9 cellular contexts compared by ENCODE assay signal in genomic region chrX:65587616-65588526, GRCh38. TPM values are rescaled to one million over a fixed set of nuclear protein-coding genes. Genes with fewer than 3 reads are reported as not detected.
DNase-seq lines count a peak whose midpoint lies in the region; ATAC-seq, FAIRE-seq and TF ChIP-seq lines count a peak whose summit lies in the region.
"Had no signal": no experiment of that assay in that cellular context is flagged by ENCODE, and none has a peak within 500 bp of the region (broad histone marks: within the 10 kb centered on the region; RNA-seq: fewer than 3 reads in every experiment).

No MANE protein-coding gene starts in this region.

- no peaks in the 10 kb centered on the region for H3K79me2 ChIP-seq in SK-N-SH (ENCODE audit: insufficient read depth)

- CTCF ChIA-PET in SK-N-SH (lab: Yijun Ruan, JAX) = no interaction called here

- H3F3A ChIP-seq in SK-N-SH (replicated peaks; ENCODE audit: insufficient read depth) = no peaks in the 10 kb centered on the region

- 0 out of 4 replicates have a peak overlapping the region, but pooled peaks of 1 of the 2 experiments have one; percentile 12 for H3K4me3 ChIP-seq in SK-N-SH (ENCODE audit: low read depth in 2 of 2, low read length in 1 of 2)
- H3K4me3 ChIP-seq in fibroblast of villous mesenchyme (ENCODE audit: low read depth, low read length) = peak overlapping the region; percentile 12
- no peak overlapping the region for H3K4me3 ChIP-seq in psoas muscle

- TF ChIP-seq EP300 in SK-N-SH (IDR thresholded peaks at IDR 0.05; ENCODE audit: borderline replicate concordance in 1 of 2, low read depth in 1 of 2, low read length in 1 of 2) = no peak

- no peaks in the 10 kb centered on the region for H3K9me2 ChIP-seq in SK-N-SH

- TF ChIP-seq CTCF in SK-N-SH (IDR thresholded peaks at IDR 0.05) (no peak), fibroblast of villous mesenchyme (IDR thresholded peaks at IDR 0.05; ENCODE audit: insufficient read depth, low read depth, low read length) (no peak), psoas muscle (IDR thresholded peaks at IDR 0.05) (no peak), D721Med (IDR thresholded peaks at IDR 0.05; ENCODE audit: insufficient read depth, missing control alignments) (no peak)

- no peaks in the 10 kb centered on the region for H3K36me3 ChIP-seq in SK-N-SH (replicated peaks in 1 of 2; ENCODE audit: control insufficient read depth in 1 of 2, insufficient read depth in 2 of 2, low read length in 1 of 2)
- no peaks in the 10 kb centered on the region for H3K36me3 ChIP-seq in psoas muscle (ENCODE audit: insufficient read depth in 1 of 2, low read depth in 1 of 2)

- H3K27me3 ChIP-seq in SK-N-SH (ENCODE audit: insufficient read depth) (no peaks in the 10 kb centered on the region; the same call in 1 of the 2 replicates), psoas muscle (ENCODE audit: insufficient read depth in 3 of 3, low read length in 2 of 3) (peaks cover 0 to 14% (median 0%) of the 10 kb centered on the region in 3 donors)

- H3K27ac ChIP-seq in SK-N-SH (ENCODE audit: low read depth in 2 of 2, low read length in 1 of 2) = peak overlapping the region in 1 of 2 experiments; percentile 38; a peak in 1 of 4 replicates
- no peak overlapping the region for H3K27ac ChIP-seq in psoas muscle

- H2AFZ ChIP-seq in SK-N-SH (ENCODE audit: low read depth) = 0 out of 2 replicates have a peak overlapping the region, but pooled peaks have one; percentile 56

- ATAC-seq in psoas muscle (peak in 3 of 4 donors; percentile 16 to 40 (median 24)), HG02870 (IDR thresholded peaks at IDR 0.05; ENCODE audit: unreplicated experiment) (no peak), HG02798 (IDR thresholded peaks at IDR 0.05; ENCODE audit: poor library complexity, unreplicated experiment) (no peak)

- H3K9me3 ChIP-seq in SK-N-SH = no peaks in the 10 kb centered on the region
- H3K9me3 ChIP-seq in psoas muscle = no peaks in the 10 kb centered on the region

- WGBS in SK-N-SH (ENCODE audit: low lambda C conversion rate) = 23% methylated on average over 3 of the region's 10 CpGs
- WGBS in psoas muscle, 3 donors = 4 to 29% (median 14%) methylated on average over 4 to 10 of the region's 10 CpGs

- intact Hi-C loops in psoas muscle (cut with DNase I) = loop anchor here in 1 of 2 donors (10.0 kb wide), 1 partner anchor 1147 kb away; no protein-coding TSS in a partner anchor

- POLR2A ChIA-PET in SK-N-SH (lab: Yijun Ruan, JAX) = no interaction called here

- no peak for TF ChIP-seq RAD21 in SK-N-SH (IDR thresholded peaks at IDR 0.05; ENCODE audit: low read length)

- FAIRE-seq in D721Med (lab: Jason Lieb, UNC) = no peak

- H3K4me1 ChIP-seq in SK-N-SH (ENCODE audit: control insufficient read depth in 1 of 2, insufficient read depth in 2 of 2, low read depth in 1 of 2, low read length in 1 of 2) = no peaks in the 10 kb centered on the region
- H3K4me1 ChIP-seq in psoas muscle = no peaks in the 10 kb centered on the region

- H4K20me1 ChIP-seq in SK-N-SH (ENCODE audit: insufficient read depth) = no peaks in the 10 kb centered on the region

- DNase-seq in Daoy (ENCODE audit: low read depth) = peak; percentile 77
- DNase-seq in SK-N-SH = no peak
- peak; percentile 65 for DNase-seq in fibroblast of villous mesenchyme (ENCODE audit: low read depth)
- peak; percentile 75 to 82 for DNase-seq in psoas muscle
- DNase-seq in D721Med (ENCODE audit: insufficient read length, low spot score) = no peak
- DNase-seq in NCI-H774 (lab: John Stamatoyannopoulos, UW) = no peak
- DNase-seq: NCI-H446 treated with DMSO at 0.1 percent for 48 hours had no signal

- no peak overlapping the region for H3K9ac ChIP-seq in SK-N-SH

- peak overlapping the region; percentile 68 for H3K4me2 ChIP-seq in SK-N-SH

TF ChIP-seq in SK-N-SH, 30 proteins besides CTCF, POLR2A, EP300 and RAD21:
- peak; percentile 89 for TF ChIP-seq NFIC (IDR thresholded peaks at IDR 0.05; ENCODE audit: borderline replicate concordance)
- TF ChIP-seq, protein P1, sequence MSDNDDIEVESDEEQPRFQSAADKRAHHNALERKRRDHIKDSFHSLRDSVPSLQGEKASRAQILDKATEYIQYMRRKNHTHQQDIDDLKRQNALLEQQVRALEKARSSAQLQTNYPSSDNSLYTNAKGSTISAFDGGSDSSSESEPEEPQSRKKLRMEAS (IDR thresholded peaks at IDR 0.05; ENCODE audit: low read depth) = no peak

RNA-seq across cellular contexts. Expression of gene LAS1L, which starts 53.3 kb away (rescaled TPM):
- 36.9 and 39.4 TPM in 2 replicates for total RNA-seq in Daoy (2014; rRNA removed; shearing (Covaris generic))
- 39.0 and 43.6 TPM in 2 replicates for polyA plus RNA-seq in SK-N-SH (2012; rRNA removed)
- polyA plus RNA-seq in SK-N-SH (2012; cell fraction: cytosol; rRNA removed) = 37.0 and 37.8 TPM in 2 replicates
- polyA plus RNA-seq in SK-N-SH (2012; cell fraction: nucleus; rRNA removed) = 71.2 and 82.2 TPM in 2 replicates
- 15.5 and 16.4 TPM in 2 replicates for total RNA-seq in fibroblast of villous mesenchyme
- total RNA-seq in psoas muscle = 10 to 100 TPM; 13.0 to 15.7 (median 14.8) TPM
- polyA plus RNA-seq in psoas muscle = 10 to 100 TPM in 2 of 3 donors, 1 to 10 TPM in 1; 7.9 to 23.5 (median 11.8) TPM

Comparison
In these comparisons a context has a peak if more than half of its experiments do, and no peak if none do; other contexts are left out.
1. DNase-seq: peak in Daoy (single experiment), fibroblast of villous mesenchyme (single experiment) and psoas muscle (2 of 2); none in SK-N-SH (single experiment), D721Med (single experiment) and NCI-H774 (single experiment).
2. ATAC-seq: peak in psoas muscle (3 of 4); none in HG02870 (single experiment) and HG02798 (single experiment).